ENCODE assay signal across 1 cellular context in the genomic region with DNA sequence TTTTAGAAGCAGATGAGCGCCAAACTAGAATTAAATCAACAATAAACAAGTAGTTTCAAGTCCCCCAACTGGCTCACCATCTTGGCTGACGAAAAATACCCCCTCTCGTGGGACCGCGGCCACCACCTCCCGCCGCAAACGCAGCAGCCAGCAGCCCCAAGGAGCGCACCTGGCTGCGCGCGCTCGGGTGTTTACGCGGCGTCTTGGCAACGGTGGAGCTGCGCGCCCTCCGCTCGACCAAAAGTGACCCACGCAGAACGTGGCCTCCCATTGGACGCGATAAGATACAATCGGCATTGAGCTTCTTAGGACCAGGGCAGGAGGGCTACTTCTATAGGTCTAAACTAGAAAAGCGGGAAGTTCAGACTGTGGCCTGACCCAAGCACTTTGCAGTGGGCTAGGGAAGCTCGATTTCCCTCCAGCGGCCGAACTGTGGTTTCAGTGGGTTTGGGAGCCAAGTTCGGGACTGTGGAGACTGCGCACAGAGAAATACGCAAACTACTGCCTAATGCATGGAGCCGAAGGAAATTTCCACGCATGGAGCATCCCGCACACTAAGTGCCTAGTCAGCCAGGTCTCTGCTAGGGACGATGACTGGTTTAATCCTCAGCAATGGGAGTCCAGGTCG.
A peak's percentile ranks its signal among the peaks of the same experiment; 100 is the strongest.
TF ChIP-seq lines count a peak whose summit lies in the region.

A gene with protein sequence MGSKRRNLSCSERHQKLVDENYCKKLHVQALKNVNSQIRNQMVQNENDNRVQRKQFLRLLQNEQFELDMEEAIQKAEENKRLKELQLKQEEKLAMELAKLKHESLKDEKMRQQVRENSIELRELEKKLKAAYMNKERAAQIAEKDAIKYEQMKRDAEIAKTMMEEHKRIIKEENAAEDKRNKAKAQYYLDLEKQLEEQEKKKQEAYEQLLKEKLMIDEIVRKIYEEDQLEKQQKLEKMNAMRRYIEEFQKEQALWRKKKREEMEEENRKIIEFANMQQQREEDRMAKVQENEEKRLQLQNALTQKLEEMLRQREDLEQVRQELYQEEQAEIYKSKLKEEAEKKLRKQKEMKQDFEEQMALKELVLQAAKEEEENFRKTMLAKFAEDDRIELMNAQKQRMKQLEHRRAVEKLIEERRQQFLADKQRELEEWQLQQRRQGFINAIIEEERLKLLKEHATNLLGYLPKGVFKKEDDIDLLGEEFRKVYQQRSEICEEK (minus strand): TSS at position 245 of the 628 bp plus-strand sequence. CDS start 165 bp downstream, at position 80.

TF ChIP-seq in HepG2, 621 proteins besides CTCF, POLR2A, EP300 and RAD21 (continued from another document):
- TF ChIP-seq, protein P1, sequence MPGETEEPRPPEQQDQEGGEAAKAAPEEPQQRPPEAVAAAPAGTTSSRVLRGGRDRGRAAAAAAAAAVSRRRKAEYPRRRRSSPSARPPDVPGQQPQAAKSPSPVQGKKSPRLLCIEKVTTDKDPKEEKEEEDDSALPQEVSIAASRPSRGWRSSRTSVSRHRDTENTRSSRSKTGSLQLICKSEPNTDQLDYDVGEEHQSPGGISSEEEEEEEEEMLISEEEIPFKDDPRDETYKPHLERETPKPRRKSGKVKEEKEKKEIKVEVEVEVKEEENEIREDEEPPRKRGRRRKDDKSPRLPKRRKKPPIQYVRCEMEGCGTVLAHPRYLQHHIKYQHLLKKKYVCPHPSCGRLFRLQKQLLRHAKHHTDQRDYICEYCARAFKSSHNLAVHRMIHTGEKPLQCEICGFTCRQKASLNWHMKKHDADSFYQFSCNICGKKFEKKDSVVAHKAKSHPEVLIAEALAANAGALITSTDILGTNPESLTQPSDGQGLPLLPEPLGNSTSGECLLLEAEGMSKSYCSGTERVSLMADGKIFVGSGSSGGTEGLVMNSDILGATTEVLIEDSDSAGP (CRISPR knock-in tag; IDR thresholded peaks at IDR 0.05; ENCODE audit: borderline replicate concordance): peak; percentile 31; the same call in 1 of the 2 replicates
- TF ChIP-seq YEATS2 (CRISPR knock-in tag; IDR thresholded peaks at IDR 0.05; ENCODE audit: borderline replicate concordance) (peak; percentile 35; the same call in 1 of the 2 replicates), GATAD1 (CRISPR knock-in tag; IDR thresholded peaks at IDR 0.05) (peak; percentile 69), ZNF770 (CRISPR knock-in tag; IDR thresholded peaks at IDR 0.05) (no peak), ZNF574 (CRISPR knock-in tag; IDR thresholded peaks at IDR 0.05) (peak; percentile 26; the same call in 1 of the 2 replicates), MYNN (CRISPR knock-in tag; IDR thresholded peaks at IDR 0.05; ENCODE audit: low read depth) (no peak), ZNF33A (CRISPR knock-in tag; IDR thresholded peaks at IDR 0.05; ENCODE audit: borderline replicate concordance) (no peak), ZNF687 (CRISPR knock-in tag; IDR thresholded peaks at IDR 0.05) (peak; percentile 73), ZNF784 (CRISPR knock-in tag; IDR thresholded peaks at IDR 0.05; ENCODE audit: borderline replicate concordance) (0 out of 2 replicates have a peak, but pooled peaks have one; percentile 24), FLYWCH1 (CRISPR knock-in tag; IDR thresholded peaks at IDR 0.05) (no peak), ZNF256 (CRISPR knock-in tag; conservative IDR thresholded peaks at IDR 0.05) (no peak), EHMT2 (IDR thresholded peaks at IDR 0.05; ENCODE audit: borderline replicate concordance, low read depth, low read length) (0 out of 2 replicates have a peak, but pooled peaks have one; percentile 38), ZNF749 (CRISPR knock-in tag; IDR thresholded peaks at IDR 0.05; ENCODE audit: borderline replicate concordance) (0 out of 2 replicates have a peak, but pooled peaks have one; percentile 33), MLXIP (CRISPR knock-in tag; IDR thresholded peaks at IDR 0.05; ENCODE audit: borderline replicate concordance) (no peak), ZMYM3 (CRISPR knock-in tag; IDR thresholded peaks at IDR 0.05) (no peak), ZFX (CRISPR knock-in tag; IDR thresholded peaks at IDR 0.05; ENCODE audit: low read depth) (no peak), ZNF777 (CRISPR knock-in tag; IDR thresholded peaks at IDR 0.05) (no peak), ATF7-NPFF (CRISPR knock-in tag; IDR thresholded peaks at IDR 0.05; ENCODE audit: low read depth) (peak; percentile 34; the same call in 1 of the 2 replicates), ZNF577 (CRISPR knock-in tag; IDR thresholded peaks at IDR 0.05; ENCODE audit: borderline replicate concordance, low read depth) (no peak), TERF1 (CRISPR knock-in tag; IDR thresholded peaks at IDR 0.05) (no peak), SALL1 (CRISPR knock-in tag; IDR thresholded peaks at IDR 0.05) (peak; percentile 46), GABPB1 (CRISPR knock-in tag; IDR thresholded peaks at IDR 0.05) (peak; percentile 58; the same call in 1 of the 2 replicates)
- TF ChIP-seq, protein P2, sequence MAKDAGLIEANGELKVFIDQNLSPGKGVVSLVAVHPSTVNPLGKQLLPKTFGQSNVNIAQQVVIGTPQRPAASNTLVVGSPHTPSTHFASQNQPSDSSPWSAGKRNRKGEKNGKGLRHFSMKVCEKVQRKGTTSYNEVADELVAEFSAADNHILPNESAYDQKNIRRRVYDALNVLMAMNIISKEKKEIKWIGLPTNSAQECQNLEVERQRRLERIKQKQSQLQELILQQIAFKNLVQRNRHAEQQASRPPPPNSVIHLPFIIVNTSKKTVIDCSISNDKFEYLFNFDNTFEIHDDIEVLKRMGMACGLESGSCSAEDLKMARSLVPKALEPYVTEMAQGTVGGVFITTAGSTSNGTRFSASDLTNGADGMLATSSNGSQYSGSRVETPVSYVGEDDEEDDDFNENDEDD (CRISPR knock-in tag; IDR thresholded peaks at IDR 0.05; ENCODE audit: borderline replicate concordance): peak; percentile 95; the same call in 1 of the 2 replicates
